8 cellular contexts compared by ENCODE assay signal in genomic region chr14:50531595-50532501, GRCh38. TPM values are rescaled to one million over a fixed set of nuclear protein-coding genes. Genes with fewer than 3 reads are reported as not detected.
DNase-seq lines count a peak whose midpoint lies in the region; ATAC-seq and TF ChIP-seq lines count a peak whose summit lies in the region.

No MANE protein-coding gene starts in this region.

- no peaks in the 10 kb centered on the region for H3K27me3 ChIP-seq in testis

- H3K36me3 ChIP-seq in testis (ENCODE audit: low read depth, missing control alignments): no peaks in the 10 kb centered on the region

- peaks cover 7% of the 10 kb centered on the region for H3K36me3 Mint-ChIP-seq in activated CD4-positive, alpha-beta memory T cell treated with anti-CD3 and anti-CD28 coated beads, Interleukin-2, amount 10 ng/mL, durations not matched to agents 7 days and 5 days (ENCODE audit: low read depth)

- 0 to 1% methylated on average over 34 to 76 of the region's 82 CpGs for WGBS in testis, 2 donors

- peaks cover 37% of the 10 kb centered on the region for H3K4me1 Mint-ChIP-seq in activated CD4-positive, alpha-beta memory T cell treated with anti-CD3 and anti-CD28 coated beads, Interleukin-2, amount 10 ng/mL, durations not matched to agents 7 days and 5 days

- no peak for TF ChIP-seq CTCF in testis (IDR thresholded peaks at IDR 0.05)

- H3K27ac Mint-ChIP-seq in activated CD4-positive, alpha-beta memory T cell treated with anti-CD3 and anti-CD28 coated beads, Interleukin-2, amount 10 ng/mL, durations not matched to agents 7 days and 5 days: peak overlapping the region; percentile 55

- peaks cover 11% of the 10 kb centered on the region for H3K27me3 Mint-ChIP-seq in activated CD4-positive, alpha-beta memory T cell treated with anti-CD3 and anti-CD28 coated beads, Interleukin-2, amount 10 ng/mL, durations not matched to agents 7 days and 5 days

- TF ChIP-seq POLR2A in testis (IDR thresholded peaks at IDR 0.05): no peak

- ATAC-seq in HG02588 (IDR thresholded peaks at IDR 0.05; ENCODE audit: unreplicated experiment): peak; percentile 19

- CTCF ChIA-PET in activated CD4-positive, alpha-beta memory T cell treated with anti-CD3 and anti-CD28 coated beads, Interleukin-2, amount 10 ng/mL, durations not matched to agents 7 days and 5 days (lab: Charles Lee): interaction anchor here (0.6 to 3.0 kb wide), 10 partner anchors 9 to 416 kb away, joined by 3 to 30 read pairs (median 3); partner anchors contain the start of genes CDKL1, DMAC2L, L2HGDH and VCPKMT

- peak overlapping the region; percentile 96 for H3K4me3 ChIP-seq in testis

- no peaks in the 10 kb centered on the region for H3K9me3 ChIP-seq in testis

- H3K4me3 Mint-ChIP-seq in activated CD4-positive, alpha-beta memory T cell treated with anti-CD3 and anti-CD28 coated beads, Interleukin-2, amount 10 ng/mL, durations not matched to agents 7 days and 5 days: peak overlapping the region; percentile 85

- DNase-seq in activated CD4-positive, CD25-positive, alpha-beta regulatory T cell treated with anti-CD3 and anti-CD28 coated beads, Interleukin-2, amount 50 U/mL, for 72 hours: peak; percentile 58
- no peak for DNase-seq in activated CD4-positive, CD25-positive, alpha-beta regulatory T cell (lab: John Stamatoyannopoulos, UW)
- DNase-seq in NCI-H1092 (lab: John Stamatoyannopoulos, UW) (peak; percentile 60), epithelial cell of prostate (ENCODE audit: low read depth, low spot score) (no peak), mucosa of gallbladder (ENCODE audit: low spot score) (peak; percentile 24), testis (peak; percentile 75)
- peak; percentile 48 for DNase-seq in activated CD4-positive, alpha-beta memory T cell treated with anti-CD3 and anti-CD28 coated beads, Interleukin-2, amount 10 ng/mL, durations not matched to agents 7 days and 5 days

- H3K27ac ChIP-seq in epithelial cell of prostate: peak overlapping the region; percentile 72
- H3K27ac ChIP-seq in testis: peak overlapping the region; percentile 98

- peaks cover 8% of the 10 kb centered on the region for H3K4me1 ChIP-seq in testis

- POLR2A ChIA-PET in activated CD4-positive, alpha-beta memory T cell treated with anti-CD3 and anti-CD28 coated beads, Interleukin-2, amount 10 ng/mL, durations not matched to agents 7 days and 5 days (lab: Charles Lee): interaction anchor here (0.6 to 2.3 kb wide), 7 partner anchors 15 to 528 kb away, joined by 3 to 17 read pairs (median 4); partner anchors contain the start of genes CDKL1, DMAC2L and L2HGDH

- no peaks in the 10 kb centered on the region for H3K9me3 Mint-ChIP-seq in activated CD4-positive, alpha-beta memory T cell treated with anti-CD3 and anti-CD28 coated beads, Interleukin-2, amount 10 ng/mL, durations not matched to agents 7 days and 5 days

- intact Hi-C loops in testis (cut with DNase I; ENCODE audit: low total_unique reads): loop anchor here (10.0 kb wide), 1 partner anchor 217 kb away; the partner anchor contains the start of genes DMAC2L and L2HGDH

RNA-seq across cellular contexts. Expression of gene MAP4K5, which starts 0.5 kb away (rescaled TPM):
- 10 to 100 TPM; 22.0 TPM for total RNA-seq in activated CD4-positive, alpha-beta memory T cell treated with anti-CD3 and anti-CD28 coated beads, Interleukin-2, amount 10 ng/mL, durations not matched to agents 7 days and 5 days
- total RNA-seq in mucosa of gallbladder (50.9 TPM), testis (10 to 100 TPM; 60.4 to 67.0 TPM)
- polyA plus RNA-seq in testis (ENCODE audit: insufficient read depth, low read depth, low replicate concordance): 15.2 TPM

RNA-seq across cellular contexts. Expression of gene ATL1, which starts 28.1 kb away (rescaled TPM):
- 1 to 10 TPM in 1 of 2 experiments, under 1 TPM in 1; 0.86 to 1.2 TPM for total RNA-seq in activated CD4-positive, alpha-beta memory T cell treated with anti-CD3 and anti-CD28 coated beads, Interleukin-2, amount 10 ng/mL, durations not matched to agents 7 days and 5 days
- total RNA-seq in mucosa of gallbladder (7.2 TPM), testis (10 to 100 TPM in 1 of 2 donors, 1 to 10 TPM in 1; 10.0 to 14.4 TPM)
- 25.1 TPM for polyA plus RNA-seq in testis (ENCODE audit: insufficient read depth, low read depth, low replicate concordance)

Comparison
In these comparisons a context has a peak if more than half of its experiments do, and no peak if none do; other contexts are left out.
1. DNase-seq: peak in activated CD4-positive, CD25-positive, alpha-beta regulatory T cell treated with anti-CD3 and anti-CD28 coated beads, Interleukin-2, amount 50 U/mL, for 72 hours (single experiment), NCI-H1092 (single experiment), activated CD4-positive, alpha-beta memory T cell treated with anti-CD3 and anti-CD28 coated beads, Interleukin-2, amount 10 ng/mL, durations not matched to agents 7 days and 5 days (single experiment), mucosa of gallbladder (single experiment) and testis (single experiment); none in activated CD4-positive, CD25-positive, alpha-beta regulatory T cell (0 of 4) and epithelial cell of prostate (single experiment).